1 cellular context compared by ENCODE assay signal in the genomic region with DNA sequence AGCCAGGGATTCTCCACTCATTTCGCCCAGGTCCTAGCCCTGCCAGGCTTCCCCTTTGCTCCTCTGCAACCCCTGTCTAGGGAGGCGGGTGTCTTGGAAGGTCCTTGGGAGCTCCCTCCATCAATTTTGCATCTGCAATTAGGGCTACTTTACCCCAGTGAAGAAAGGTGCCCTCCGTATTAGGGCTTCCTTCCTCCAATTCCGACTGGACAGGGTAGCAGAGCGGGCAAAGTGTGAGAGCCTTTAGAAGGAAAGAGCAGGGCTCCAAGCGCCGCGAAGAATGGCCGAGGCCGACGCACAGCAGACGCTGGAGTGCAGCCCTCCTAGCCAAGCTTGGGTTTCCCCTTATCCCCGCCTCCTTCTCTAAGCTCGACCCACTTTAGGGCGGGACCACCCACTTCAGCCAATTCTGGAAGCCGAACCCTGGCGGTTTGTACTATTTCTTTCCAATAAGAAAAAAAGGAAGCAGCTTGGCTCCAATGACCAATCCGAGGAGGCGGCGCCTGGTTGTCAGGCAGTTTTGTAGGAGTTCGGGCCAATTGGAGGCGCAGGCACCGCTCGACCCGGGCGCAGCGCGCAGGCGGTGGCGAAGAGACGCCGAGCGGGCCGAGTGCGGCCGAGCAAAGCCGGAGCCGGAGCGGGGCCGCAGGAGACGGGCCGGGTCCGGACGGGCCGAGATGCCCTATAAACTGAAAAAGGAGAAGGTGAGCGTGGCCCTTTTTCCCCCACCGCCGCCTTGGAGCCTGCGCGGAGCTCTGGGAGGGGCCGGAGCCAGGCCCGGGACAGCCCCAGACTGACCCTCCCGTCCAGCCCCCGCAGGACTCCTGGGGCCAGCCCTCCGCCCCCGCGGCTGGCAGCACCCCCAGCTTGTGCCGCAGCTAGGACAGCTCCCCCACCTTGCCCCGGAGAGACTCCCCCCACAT.
TF ChIP-seq lines count a peak whose summit lies in the region.

A gene (plus strand): TSS at position 570 of the 923 bp plus-strand sequence. CDS start 108 bp downstream, at position 678.

TF ChIP-seq in H1, 55 proteins besides CTCF, POLR2A, EP300 and RAD21 (continued from another document):
- TF ChIP-seq KDM4A (IDR thresholded peaks at IDR 0.05; ENCODE audit: low read depth, low read length, severe bottlenecking) = peak; percentile 69
- no peak for TF ChIP-seq ASH2L (IDR thresholded peaks at IDR 0.05; ENCODE audit: low read length)
- TF ChIP-seq, protein P1, sequence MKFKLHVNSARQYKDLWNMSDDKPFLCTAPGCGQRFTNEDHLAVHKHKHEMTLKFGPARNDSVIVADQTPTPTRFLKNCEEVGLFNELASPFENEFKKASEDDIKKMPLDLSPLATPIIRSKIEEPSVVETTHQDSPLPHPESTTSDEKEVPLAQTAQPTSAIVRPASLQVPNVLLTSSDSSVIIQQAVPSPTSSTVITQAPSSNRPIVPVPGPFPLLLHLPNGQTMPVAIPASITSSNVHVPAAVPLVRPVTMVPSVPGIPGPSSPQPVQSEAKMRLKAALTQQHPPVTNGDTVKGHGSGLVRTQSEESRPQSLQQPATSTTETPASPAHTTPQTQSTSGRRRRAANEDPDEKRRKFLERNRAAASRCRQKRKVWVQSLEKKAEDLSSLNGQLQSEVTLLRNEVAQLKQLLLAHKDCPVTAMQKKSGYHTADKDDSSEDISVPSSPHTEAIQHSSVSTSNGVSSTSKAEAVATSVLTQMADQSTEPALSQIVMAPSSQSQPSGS (IDR thresholded peaks at IDR 0.05; ENCODE audit: low read length) = peak; percentile 40; the same call in 1 of the 2 replicates
- no peak for TF ChIP-seq SIX5 (IDR thresholded peaks at IDR 0.05; ENCODE audit: low read depth, low read length)
- TF ChIP-seq, protein P2, sequence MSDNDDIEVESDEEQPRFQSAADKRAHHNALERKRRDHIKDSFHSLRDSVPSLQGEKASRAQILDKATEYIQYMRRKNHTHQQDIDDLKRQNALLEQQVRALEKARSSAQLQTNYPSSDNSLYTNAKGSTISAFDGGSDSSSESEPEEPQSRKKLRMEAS (IDR thresholded peaks at IDR 0.05) = no peak
- TF ChIP-seq TAF1 (IDR thresholded peaks at IDR 0.05; ENCODE audit: low read depth, low read length) = peak; percentile 94
- TF ChIP-seq, protein P3, sequence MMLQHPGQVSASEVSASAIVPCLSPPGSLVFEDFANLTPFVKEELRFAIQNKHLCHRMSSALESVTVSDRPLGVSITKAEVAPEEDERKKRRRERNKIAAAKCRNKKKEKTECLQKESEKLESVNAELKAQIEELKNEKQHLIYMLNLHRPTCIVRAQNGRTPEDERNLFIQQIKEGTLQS (IDR thresholded peaks at IDR 0.05; ENCODE audit: insufficient read depth, low read depth, low read length) = no peak
- no peak for TF ChIP-seq SIRT6 (IDR thresholded peaks at IDR 0.05; ENCODE audit: low read length)
- no peak for TF ChIP-seq CHD2 (IDR thresholded peaks at IDR 0.05; ENCODE audit: low read length)
- TF ChIP-seq, protein P4, sequence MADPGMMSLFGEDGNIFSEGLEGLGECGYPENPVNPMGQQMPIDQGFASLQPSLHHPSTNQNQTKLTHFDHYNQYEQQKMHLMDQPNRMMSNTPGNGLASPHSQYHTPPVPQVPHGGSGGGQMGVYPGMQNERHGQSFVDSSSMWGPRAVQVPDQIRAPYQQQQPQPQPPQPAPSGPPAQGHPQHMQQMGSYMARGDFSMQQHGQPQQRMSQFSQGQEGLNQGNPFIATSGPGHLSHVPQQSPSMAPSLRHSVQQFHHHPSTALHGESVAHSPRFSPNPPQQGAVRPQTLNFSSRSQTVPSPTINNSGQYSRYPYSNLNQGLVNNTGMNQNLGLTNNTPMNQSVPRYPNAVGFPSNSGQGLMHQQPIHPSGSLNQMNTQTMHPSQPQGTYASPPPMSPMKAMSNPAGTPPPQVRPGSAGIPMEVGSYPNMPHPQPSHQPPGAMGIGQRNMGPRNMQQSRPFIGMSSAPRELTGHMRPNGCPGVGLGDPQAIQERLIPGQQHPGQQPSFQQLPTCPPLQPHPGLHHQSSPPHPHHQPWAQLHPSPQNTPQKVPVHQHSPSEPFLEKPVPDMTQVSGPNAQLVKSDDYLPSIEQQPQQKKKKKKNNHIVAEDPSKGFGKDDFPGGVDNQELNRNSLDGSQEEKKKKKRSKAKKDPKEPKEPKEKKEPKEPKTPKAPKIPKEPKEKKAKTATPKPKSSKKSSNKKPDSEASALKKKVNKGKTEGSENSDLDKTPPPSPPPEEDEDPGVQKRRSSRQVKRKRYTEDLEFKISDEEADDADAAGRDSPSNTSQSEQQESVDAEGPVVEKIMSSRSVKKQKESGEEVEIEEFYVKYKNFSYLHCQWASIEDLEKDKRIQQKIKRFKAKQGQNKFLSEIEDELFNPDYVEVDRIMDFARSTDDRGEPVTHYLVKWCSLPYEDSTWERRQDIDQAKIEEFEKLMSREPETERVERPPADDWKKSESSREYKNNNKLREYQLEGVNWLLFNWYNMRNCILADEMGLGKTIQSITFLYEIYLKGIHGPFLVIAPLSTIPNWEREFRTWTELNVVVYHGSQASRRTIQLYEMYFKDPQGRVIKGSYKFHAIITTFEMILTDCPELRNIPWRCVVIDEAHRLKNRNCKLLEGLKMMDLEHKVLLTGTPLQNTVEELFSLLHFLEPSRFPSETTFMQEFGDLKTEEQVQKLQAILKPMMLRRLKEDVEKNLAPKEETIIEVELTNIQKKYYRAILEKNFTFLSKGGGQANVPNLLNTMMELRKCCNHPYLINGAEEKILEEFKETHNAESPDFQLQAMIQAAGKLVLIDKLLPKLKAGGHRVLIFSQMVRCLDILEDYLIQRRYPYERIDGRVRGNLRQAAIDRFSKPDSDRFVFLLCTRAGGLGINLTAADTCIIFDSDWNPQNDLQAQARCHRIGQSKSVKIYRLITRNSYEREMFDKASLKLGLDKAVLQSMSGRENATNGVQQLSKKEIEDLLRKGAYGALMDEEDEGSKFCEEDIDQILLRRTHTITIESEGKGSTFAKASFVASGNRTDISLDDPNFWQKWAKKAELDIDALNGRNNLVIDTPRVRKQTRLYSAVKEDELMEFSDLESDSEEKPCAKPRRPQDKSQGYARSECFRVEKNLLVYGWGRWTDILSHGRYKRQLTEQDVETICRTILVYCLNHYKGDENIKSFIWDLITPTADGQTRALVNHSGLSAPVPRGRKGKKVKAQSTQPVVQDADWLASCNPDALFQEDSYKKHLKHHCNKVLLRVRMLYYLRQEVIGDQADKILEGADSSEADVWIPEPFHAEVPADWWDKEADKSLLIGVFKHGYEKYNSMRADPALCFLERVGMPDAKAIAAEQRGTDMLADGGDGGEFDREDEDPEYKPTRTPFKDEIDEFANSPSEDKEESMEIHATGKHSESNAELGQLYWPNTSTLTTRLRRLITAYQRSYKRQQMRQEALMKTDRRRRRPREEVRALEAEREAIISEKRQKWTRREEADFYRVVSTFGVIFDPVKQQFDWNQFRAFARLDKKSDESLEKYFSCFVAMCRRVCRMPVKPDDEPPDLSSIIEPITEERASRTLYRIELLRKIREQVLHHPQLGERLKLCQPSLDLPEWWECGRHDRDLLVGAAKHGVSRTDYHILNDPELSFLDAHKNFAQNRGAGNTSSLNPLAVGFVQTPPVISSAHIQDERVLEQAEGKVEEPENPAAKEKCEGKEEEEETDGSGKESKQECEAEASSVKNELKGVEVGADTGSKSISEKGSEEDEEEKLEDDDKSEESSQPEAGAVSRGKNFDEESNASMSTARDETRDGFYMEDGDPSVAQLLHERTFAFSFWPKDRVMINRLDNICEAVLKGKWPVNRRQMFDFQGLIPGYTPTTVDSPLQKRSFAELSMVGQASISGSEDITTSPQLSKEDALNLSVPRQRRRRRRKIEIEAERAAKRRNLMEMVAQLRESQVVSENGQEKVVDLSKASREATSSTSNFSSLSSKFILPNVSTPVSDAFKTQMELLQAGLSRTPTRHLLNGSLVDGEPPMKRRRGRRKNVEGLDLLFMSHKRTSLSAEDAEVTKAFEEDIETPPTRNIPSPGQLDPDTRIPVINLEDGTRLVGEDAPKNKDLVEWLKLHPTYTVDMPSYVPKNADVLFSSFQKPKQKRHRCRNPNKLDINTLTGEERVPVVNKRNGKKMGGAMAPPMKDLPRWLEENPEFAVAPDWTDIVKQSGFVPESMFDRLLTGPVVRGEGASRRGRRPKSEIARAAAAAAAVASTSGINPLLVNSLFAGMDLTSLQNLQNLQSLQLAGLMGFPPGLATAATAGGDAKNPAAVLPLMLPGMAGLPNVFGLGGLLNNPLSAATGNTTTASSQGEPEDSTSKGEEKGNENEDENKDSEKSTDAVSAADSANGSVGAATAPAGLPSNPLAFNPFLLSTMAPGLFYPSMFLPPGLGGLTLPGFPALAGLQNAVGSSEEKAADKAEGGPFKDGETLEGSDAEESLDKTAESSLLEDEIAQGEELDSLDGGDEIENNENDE (IDR thresholded peaks at IDR 0.05; ENCODE audit: insufficient replicate concordance, low read length) = no peak
- TF ChIP-seq TAF7 (optimal IDR thresholded peaks at IDR 0.05; ENCODE audit: borderline replicate concordance, low read depth, low read length) = peak; percentile 60
- no peak for TF ChIP-seq BCL11A (IDR thresholded peaks at IDR 0.05; ENCODE audit: low read depth in 2 of 2, low read length in 2 of 2)
- TF ChIP-seq TCF12 (IDR thresholded peaks at IDR 0.05; ENCODE audit: low read depth, low read length) = no peak
- TF ChIP-seq RNF2 (IDR thresholded peaks at IDR 0.05; ENCODE audit: borderline replicate concordance, low read depth, low read length, missing control alignments, poor library complexity, severe bottlenecking) = no peak
- TF ChIP-seq CREB1 (IDR thresholded peaks at IDR 0.05) = peak; percentile 59; the same call in 1 of the 2 replicates
- peak; percentile 23; the same call in 1 of the 2 replicates for TF ChIP-seq NRF1 (IDR thresholded peaks at IDR 0.05; ENCODE audit: low read depth, low read length)
- TF ChIP-seq CHD1 (IDR thresholded peaks at IDR 0.05; ENCODE audit: low read depth, low read length) = no peak
- TF ChIP-seq BRCA1 (IDR thresholded peaks at IDR 0.05; ENCODE audit: low read depth, low read length) = no peak
- TF ChIP-seq, protein P5, sequence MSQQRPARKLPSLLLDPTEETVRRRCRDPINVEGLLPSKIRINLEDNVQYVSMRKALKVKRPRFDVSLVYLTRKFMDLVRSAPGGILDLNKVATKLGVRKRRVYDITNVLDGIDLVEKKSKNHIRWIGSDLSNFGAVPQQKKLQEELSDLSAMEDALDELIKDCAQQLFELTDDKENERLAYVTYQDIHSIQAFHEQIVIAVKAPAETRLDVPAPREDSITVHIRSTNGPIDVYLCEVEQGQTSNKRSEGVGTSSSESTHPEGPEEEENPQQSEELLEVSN (IDR thresholded peaks at IDR 0.05) = no peak
- TF ChIP-seq RFX5 (IDR thresholded peaks at IDR 0.05; ENCODE audit: borderline replicate concordance, low read depth, low read length) = peak; percentile 97
- TF ChIP-seq PHF8 (conservative IDR thresholded peaks at IDR 0.05; ENCODE audit: low read depth, low read length) = peak; percentile 77
- TF ChIP-seq MAFK (IDR thresholded peaks at IDR 0.05; ENCODE audit: low read depth, low read length) = no peak
- no peak for TF ChIP-seq KDM1A (IDR thresholded peaks at IDR 0.05; ENCODE audit: borderline replicate concordance, low read length)
- TF ChIP-seq, protein P6, sequence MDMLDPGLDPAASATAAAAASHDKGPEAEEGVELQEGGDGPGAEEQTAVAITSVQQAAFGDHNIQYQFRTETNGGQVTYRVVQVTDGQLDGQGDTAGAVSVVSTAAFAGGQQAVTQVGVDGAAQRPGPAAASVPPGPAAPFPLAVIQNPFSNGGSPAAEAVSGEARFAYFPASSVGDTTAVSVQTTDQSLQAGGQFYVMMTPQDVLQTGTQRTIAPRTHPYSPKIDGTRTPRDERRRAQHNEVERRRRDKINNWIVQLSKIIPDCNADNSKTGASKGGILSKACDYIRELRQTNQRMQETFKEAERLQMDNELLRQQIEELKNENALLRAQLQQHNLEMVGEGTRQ (IDR thresholded peaks at IDR 0.05; ENCODE audit: low read length) = no peak
- TF ChIP-seq RXRA (IDR thresholded peaks at IDR 0.05; ENCODE audit: insufficient read depth, low read depth, low read length) = no peak
- TF ChIP-seq YY1 (IDR thresholded peaks at IDR 0.05; ENCODE audit: low read depth, low read length) = peak; percentile 53; the same call in 1 of the 2 replicates
- peak; percentile 91 for TF ChIP-seq TBP (IDR thresholded peaks at IDR 0.05; ENCODE audit: low read depth, low read length)
TF ChIP-seq in H1: peak in this region for 15.
